In the genomic region with DNA sequence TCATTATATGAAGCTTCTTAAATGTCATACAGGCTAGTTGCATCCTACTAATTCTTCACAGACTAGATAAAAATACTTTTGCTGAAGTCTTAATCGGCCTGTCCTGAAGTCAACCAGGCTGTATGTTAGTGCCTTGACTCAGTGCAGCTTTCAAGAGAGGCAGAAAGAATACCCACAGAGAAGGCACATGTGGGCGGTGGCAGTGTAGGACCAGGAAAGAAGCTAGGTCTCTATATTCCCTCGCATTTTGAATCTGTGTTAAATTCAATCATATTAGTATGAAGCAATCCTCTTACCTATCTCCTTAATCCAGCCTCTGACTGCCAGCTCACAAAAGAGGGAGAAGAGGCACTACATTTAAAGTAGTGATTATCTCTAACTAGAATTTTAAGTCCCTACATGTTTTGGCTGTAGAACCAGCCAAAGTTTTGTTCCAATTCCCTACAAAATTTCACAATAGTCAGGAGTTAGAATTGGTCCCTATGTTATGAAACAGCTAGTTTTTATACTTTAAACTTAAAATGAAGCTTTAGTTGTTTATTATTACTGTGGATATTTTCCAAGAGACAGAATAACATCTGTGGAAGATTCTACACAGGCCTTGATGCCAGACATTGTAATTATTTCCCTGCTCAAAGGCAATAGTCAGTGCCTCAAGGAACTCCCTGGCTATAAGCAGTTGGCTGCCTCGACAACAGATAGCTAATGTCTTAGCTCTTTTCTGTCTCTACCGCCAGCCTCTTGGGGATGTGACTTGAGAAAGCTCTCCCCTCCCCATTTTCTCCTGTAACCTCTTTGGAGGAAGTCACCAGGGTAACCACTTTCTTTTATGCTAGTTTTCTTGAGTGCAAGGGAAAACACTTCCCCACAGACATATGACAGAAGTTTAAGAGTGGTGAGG, we compare ENCODE assay signal across 9 cellular contexts. TPM values are rescaled to one million over a fixed set of nuclear protein-coding genes. Genes with fewer than 3 reads are reported as not detected.
A peak's percentile ranks its signal among the peaks of the same experiment; 100 is the strongest.
DNase-seq lines count a peak whose midpoint lies in the region; ATAC-seq, FAIRE-seq and TF ChIP-seq lines count a peak whose summit lies in the region.
"Had no signal": no experiment of that assay in that cellular context is flagged by ENCODE, and none has a peak within 500 bp of the region (broad histone marks: within the 10 kb centered on the region; RNA-seq: fewer than 3 reads in every experiment).

No MANE protein-coding gene starts in this region.

- H3K4me2 ChIP-seq in GM12878 (ENCODE audit: control insufficient read depth, insufficient read depth), result peak overlapping the region; percentile 41

- no peaks in the 10 kb centered on the region for H3K27me3 ChIP-seq in GM12878 (replicated peaks in 1 of 2; ENCODE audit: control insufficient read depth in 2 of 2, insufficient read depth in 2 of 2, low read length in 1 of 2)
- H3K27me3 ChIP-seq in muscle layer of colon (ENCODE audit: control insufficient read depth in 1 of 2, insufficient read depth in 2 of 2, low read length in 2 of 2), result no peaks in the 10 kb centered on the region

- FAIRE-seq in GM12878 (lab: Jason Lieb, UNC) (no peak), urothelium cell line (lab: Jason Lieb, UNC) (no peak)

- no peak for TF ChIP-seq RAD21 in GM12878 (IDR thresholded peaks at IDR 0.05; ENCODE audit: insufficient read depth, low read depth, low read length)

- 55% methylated on average over 5 of the region's 5 CpGs for WGBS in GM12878 (ENCODE audit: insufficient coverage, insufficient replicate concordance, low lambda C conversion rate, missing lambda C conversion rate)

- H3K4me1 ChIP-seq in GM12878 (ENCODE audit: control insufficient read depth, insufficient read depth, low read length), result peaks cover 58% of the 10 kb centered on the region
- H3K4me1 ChIP-seq in muscle layer of colon (ENCODE audit: insufficient read depth, low read length), result peaks cover 77% of the 10 kb centered on the region

- H3K36me3 ChIP-seq in GM12878 (ENCODE audit: control insufficient read depth in 2 of 2, insufficient read depth in 2 of 2, low read length in 1 of 2) (peaks cover 1 to 11% of the 10 kb centered on the region in 2 experiments; a peak in 3 of 4 replicates), muscle layer of colon (ENCODE audit: insufficient read depth, low read length) (no peaks in the 10 kb centered on the region)

- CTCF ChIA-PET in GM12878 (lab: Yijun Ruan, JAX), result interaction anchor here (0.8 to 2.5 kb wide), 16 partner anchors 8 to 274 kb away, joined by 3 to 11 read pairs (median 4); no protein-coding TSS in a partner anchor

- SMC1A ChIA-PET in GM12878 (lab: Charles Lee; ENCODE audit: uncharacterized antibody, unreplicated experiment), result interaction anchor here (0.8 to 3.8 kb wide), 15 partner anchors 10 to 80 kb away, joined by 3 to 32 read pairs (median 4); no protein-coding TSS in a partner anchor

- TF ChIP-seq POLR2A in GM12878 (IDR thresholded peaks at IDR 0.05; ENCODE audit: low read depth, low read length), result no peak

- no peak for ATAC-seq in GM12878

- intact Hi-C loops in GM12878 (cut with micrococcal nuclease; ENCODE audit: unreplicated experiment) (loop anchor here (5.0 kb wide), 1 partner anchor 36 kb away; no protein-coding TSS in a partner anchor), posterior vena cava (cut with DNase I) (loop anchor here in 1 of 2 donors (1.0 kb wide), 1 partner anchor 21 kb away; no protein-coding TSS in a partner anchor)

- no peak overlapping the region for H2AFZ ChIP-seq in GM12878 (ENCODE audit: control insufficient read depth, low read depth, low read length)

- H4K20me1 ChIP-seq in GM12878 (ENCODE audit: control insufficient read depth, insufficient read depth), result no peaks in the 10 kb centered on the region

- H3K9me3 ChIP-seq in GM12878 (replicated peaks; ENCODE audit: control insufficient read depth, insufficient read depth, low read length) (no peaks in the 10 kb centered on the region; the same call in 2 of the 3 replicates), muscle layer of colon (ENCODE audit: low read length) (no peaks in the 10 kb centered on the region)

- BruUV-seq in GM12878 (replicated peaks; lab: Mats Ljungman, UMichigan), result no TSS peak

- no peak for TF ChIP-seq CTCF in GM12878 (IDR thresholded peaks at IDR 0.05 in 2 of 3, conservative IDR thresholded peaks at IDR 0.05 in 1 of 3; ENCODE audit: control insufficient read depth in 2 of 3, extremely low read depth in 1 of 3, insufficient read depth in 1 of 3, low read depth in 3 of 3, low read length in 3 of 3)

- no peak overlapping the region for H3K4me3 ChIP-seq in GM12878
- H3K4me3 ChIP-seq in muscle layer of colon (ENCODE audit: low read depth in 1 of 2, low read length in 2 of 2), result no peak overlapping the region

- peak; percentile 20 to 85 (median 56) for DNase-seq in stimulated activated naive CD4-positive, alpha-beta T cell (lab: John Stamatoyannopoulos, UW)
- DNase-seq in stimulated activated naive CD4-positive, alpha-beta T cell treated with Interleukin-2 at 50 U/mL for 16 hours (lab: John Stamatoyannopoulos, UW), result no peak
- DNase-seq in GM12878 (ENCODE audit: low read depth, low spot score) (no peak), NCI-H226 (no peak), NCI-H1105 treated with DMSO at 0.1 percent for 48 hours (lab: John Stamatoyannopoulos, UW) (no peak), posterior vena cava (ENCODE audit: low spot score) (no peak), urothelium cell line (ENCODE audit: low spot score) (no peak)
- DNase-seq: activated CD4-positive, CD25-positive, alpha-beta regulatory T cell treated with anti-CD3 and anti-CD28 coated beads, Interleukin-2, amount 50 U/mL, for 72 hours had no signal

- TF ChIP-seq EP300 in GM12878 (IDR thresholded peaks at IDR 0.05; ENCODE audit: borderline replicate concordance in 1 of 2, control insufficient read depth in 1 of 2, low read depth in 2 of 2, low read length in 2 of 2), result no peak

- in situ Hi-C loops in GM12878 (cut with MboI), result no loop called here

- H3K27ac ChIP-seq in GM12878 (ENCODE audit: control insufficient read depth, insufficient read depth) (peak overlapping the region; percentile 46), muscle layer of colon (ENCODE audit: low read depth, low read length) (peak overlapping the region; percentile 77)

- POLR2A ChIA-PET in GM12878 (lab: Charles Lee), result interaction anchor here (0.5 to 2.5 kb wide), 11 partner anchors 8 to 347 kb away, joined by 3 to 17 read pairs (median 3); no protein-coding TSS in a partner anchor

- peaks cover 34% of the 10 kb centered on the region for H3K79me2 ChIP-seq in GM12878 (ENCODE audit: control insufficient read depth, insufficient read depth, low read length)

- RAD21 ChIA-PET in GM12878 (lab: Charles Lee; ENCODE audit: unreplicated experiment), result interaction anchor here (0.6 to 1.3 kb wide), 3 partner anchors 41 to 112 kb away, joined by 3 to 4 read pairs (median 3); no protein-coding TSS in a partner anchor

- H3K9ac ChIP-seq in GM12878 (ENCODE audit: control insufficient read depth, insufficient read depth, low read length) (no peak overlapping the region), muscle layer of colon (ENCODE audit: low read length) (peak overlapping the region; percentile 13)

TF ChIP-seq in GM12878, 131 proteins besides CTCF, POLR2A, EP300 and RAD21:
- TF ChIP-seq, protein P1, sequence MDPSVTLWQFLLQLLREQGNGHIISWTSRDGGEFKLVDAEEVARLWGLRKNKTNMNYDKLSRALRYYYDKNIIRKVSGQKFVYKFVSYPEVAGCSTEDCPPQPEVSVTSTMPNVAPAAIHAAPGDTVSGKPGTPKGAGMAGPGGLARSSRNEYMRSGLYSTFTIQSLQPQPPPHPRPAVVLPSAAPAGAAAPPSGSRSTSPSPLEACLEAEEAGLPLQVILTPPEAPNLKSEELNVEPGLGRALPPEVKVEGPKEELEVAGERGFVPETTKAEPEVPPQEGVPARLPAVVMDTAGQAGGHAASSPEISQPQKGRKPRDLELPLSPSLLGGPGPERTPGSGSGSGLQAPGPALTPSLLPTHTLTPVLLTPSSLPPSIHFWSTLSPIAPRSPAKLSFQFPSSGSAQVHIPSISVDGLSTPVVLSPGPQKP (IDR thresholded peaks at IDR 0.05; ENCODE audit: low read depth, low read length), result no peak
- TF ChIP-seq, protein P2, sequence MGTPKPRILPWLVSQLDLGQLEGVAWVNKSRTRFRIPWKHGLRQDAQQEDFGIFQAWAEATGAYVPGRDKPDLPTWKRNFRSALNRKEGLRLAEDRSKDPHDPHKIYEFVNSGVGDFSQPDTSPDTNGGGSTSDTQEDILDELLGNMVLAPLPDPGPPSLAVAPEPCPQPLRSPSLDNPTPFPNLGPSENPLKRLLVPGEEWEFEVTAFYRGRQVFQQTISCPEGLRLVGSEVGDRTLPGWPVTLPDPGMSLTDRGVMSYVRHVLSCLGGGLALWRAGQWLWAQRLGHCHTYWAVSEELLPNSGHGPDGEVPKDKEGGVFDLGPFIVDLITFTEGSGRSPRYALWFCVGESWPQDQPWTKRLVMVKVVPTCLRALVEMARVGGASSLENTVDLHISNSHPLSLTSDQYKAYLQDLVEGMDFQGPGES (IDR thresholded peaks at IDR 0.05), result no peak
- TF ChIP-seq SPI1 (IDR thresholded peaks at IDR 0.05; ENCODE audit: borderline replicate concordance, insufficient read depth, low read depth, low read length), result 0 out of 2 replicates have a peak, but pooled peaks have one; percentile 4
- TF ChIP-seq RUNX3 (IDR thresholded peaks at IDR 0.05; ENCODE audit: low read length), result 0 out of 2 replicates have a peak, but pooled peaks have one; percentile 30

RNA-seq across cellular contexts. Expression of a gene that starts 31.9 kb away (rescaled TPM):
- 78.6 and 83.0 TPM in 2 replicates for total RNA-seq in GM12878 (2013; cell fraction: nucleolus; rRNA removed)
- total RNA-seq in GM12878 (2014; rRNA removed) (16.9 and 17.0 TPM in 2 replicates), GM12878 (2014; rRNA removed; fragmentation: Illumina TruSeq; extraction: Trizol) (20.3 and 23.4 TPM in 2 replicates), GM12878 (2021) (34.4 and 36.9 TPM in 2 replicates), posterior vena cava (10 to 100 TPM; 48.0 to 55.5 TPM)
- polyA plus RNA-seq in GM12878 (2011; ENCODE audit: low read depth), result 11.6 TPM
- polyA plus RNA-seq in GM12878 (2011; rRNA removed) (12.6 and 19.0 TPM in 2 replicates), GM12878 (2014; fragmentation: Illumina TruSeq; extraction: Trizol) (22.6 and 26.0 TPM in 2 replicates), GM12878 (2014; fragmentation: Nextera tagmentation; extraction: Ambion mirVana) (1 to 10 TPM; 3.5 to 4.2 TPM), GM12878 (2014; rRNA removed) (22.2 and 22.9 TPM in 2 replicates), GM12878 (2016; fragmentation: Nextera tagmentation; extraction: Ambion mirVana) (10 to 100 TPM; 18.3 to 18.9 TPM)
- 11.7 and 12.2 TPM in 2 replicates for polyA plus RNA-seq in GM12878 (2011; cell fraction: cytosol; rRNA removed)
- polyA plus RNA-seq in GM12878 (2011; cell fraction: nucleus; rRNA removed), result 19.8 and 26.1 TPM in 2 replicates
- 16.7 and 18.2 TPM in 2 replicates for polyA plus RNA-seq in GM12878 (2012)
- 21.0 and 23.6 TPM in 2 replicates for polyA minus RNA-seq in GM12878 (2011; rRNA and poly(A)+ RNA removed)
- polyA minus RNA-seq in GM12878 (2011; cell fraction: cytosol; rRNA and poly(A)+ RNA removed), result 8.0 and 9.4 TPM in 2 replicates
- polyA minus RNA-seq in GM12878 (2011; cell fraction: nucleus; rRNA and poly(A)+ RNA removed), result 14.0 and 24.2 TPM in 2 replicates

Comparison
In these comparisons a context has a peak if more than half of its experiments do, and no peak if none do; other contexts are left out.
1. DNase-seq: peak in stimulated activated naive CD4-positive, alpha-beta T cell (6 of 6); none in stimulated activated naive CD4-positive, alpha-beta T cell treated with Interleukin-2 at 50 U/mL for 16 hours (single experiment), GM12878 (single experiment), NCI-H226 (single experiment), NCI-H1105 treated with DMSO at 0.1 percent for 48 hours (single experiment), posterior vena cava (single experiment) and urothelium cell line (single experiment).